16 cellular contexts compared by ENCODE assay signal in the genomic region with DNA sequence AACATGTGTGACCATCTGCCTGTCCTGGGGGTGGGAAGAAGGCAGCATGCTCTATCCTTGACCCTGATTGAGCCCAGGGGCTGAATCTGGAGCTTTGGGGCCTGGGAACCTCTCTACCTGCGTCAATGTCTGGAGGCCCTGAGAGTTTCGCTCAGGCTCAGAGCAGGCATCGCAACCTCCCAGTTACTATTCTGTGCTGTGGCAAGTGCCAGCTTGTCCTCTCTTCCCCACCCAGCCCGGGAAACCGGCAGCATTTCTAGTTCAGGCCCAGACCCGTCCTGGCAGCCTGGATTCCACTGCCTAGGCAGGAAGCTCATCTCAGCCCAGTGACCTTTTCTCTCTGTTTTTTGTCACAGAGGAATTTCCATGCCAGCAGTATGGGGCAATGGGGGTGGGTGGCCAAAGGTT. TPM values are rescaled to one million over a fixed set of nuclear protein-coding genes. Genes with fewer than 3 reads are reported as not detected.
DNase-seq lines count a peak whose midpoint lies in the region; ATAC-seq and TF ChIP-seq lines count a peak whose summit lies in the region.
"Had no signal": no experiment of that assay in that cellular context is flagged by ENCODE, and none has a peak within 500 bp of the region (broad histone marks: within the 10 kb centered on the region; RNA-seq: fewer than 3 reads in every experiment).

No MANE protein-coding gene starts in this region.

- H4K20me1 ChIP-seq in KMS-11 (ENCODE audit: insufficient read depth), result no peaks in the 10 kb centered on the region

- H3K36me3 ChIP-seq in KMS-11 (ENCODE audit: insufficient read depth), result no peaks in the 10 kb centered on the region
- no peaks in the 10 kb centered on the region for H3K36me3 ChIP-seq in lower lobe of right lung
- H3K36me3 ChIP-seq: upper lobe of right lung had no signal

- peak overlapping the region; percentile 47 for H3K4me3 Mint-ChIP-seq in activated naive CD8-positive, alpha-beta T cell treated with anti-CD3 and anti-CD28 coated beads for 36 hours
- H3K4me3 Mint-ChIP-seq: activated CD4-positive, alpha-beta T cell treated with anti-CD3 and anti-CD28 coated beads, Interleukin-2, amount 10 ng/mL, durations not matched to agents 24 days and 14 days; B cell had no signal

- TF ChIP-seq CTCF in KMS-11 (conservative IDR thresholded peaks at IDR 0.05; ENCODE audit: low read depth, low read length), result no peak
- no peak for TF ChIP-seq CTCF in lower lobe of right lung (IDR thresholded peaks at IDR 0.05)

- no peak overlapping the region for H3K9ac ChIP-seq in KMS-11

- no peaks in the 10 kb centered on the region for H3K27me3 ChIP-seq in KMS-11 (ENCODE audit: insufficient read depth, low read depth)
- H3K27me3 ChIP-seq in lower lobe of right lung (ENCODE audit: low read depth), result peaks cover 7% of the 10 kb centered on the region

- H3K36me3 Mint-ChIP-seq in activated naive CD8-positive, alpha-beta T cell treated with anti-CD3 and anti-CD28 coated beads for 36 hours, result no peaks in the 10 kb centered on the region

- no peak overlapping the region for H3K4me3 ChIP-seq in KMS-11 (IDR thresholded peaks at IDR 0.05; ENCODE audit: insufficient read depth, low read depth, low read length)
- no peak overlapping the region for H3K4me3 ChIP-seq in lower lobe of right lung
- H3K4me3 ChIP-seq: upper lobe of right lung had no signal

- H3K27me3 Mint-ChIP-seq in activated naive CD8-positive, alpha-beta T cell treated with anti-CD3 and anti-CD28 coated beads for 36 hours, result peaks cover 12% of the 10 kb centered on the region

- intact Hi-C loops in lower lobe of right lung (cut with DNase I), result no loop called here

- peaks cover 16% of the 10 kb centered on the region for H3K4me1 ChIP-seq in KMS-11 (ENCODE audit: low read depth, poor library complexity, severe bottlenecking)
- no peaks in the 10 kb centered on the region for H3K4me1 ChIP-seq in lower lobe of right lung
- H3K4me1 ChIP-seq: upper lobe of right lung had no signal

- H3K4me2 ChIP-seq in KMS-11, result peak overlapping the region; percentile 4; the same call in 1 of the 2 replicates

- no peaks in the 10 kb centered on the region for H3K79me2 ChIP-seq in KMS-11 (ENCODE audit: insufficient read depth, low read depth)

- peak overlapping the region; percentile 77 for H3K27ac Mint-ChIP-seq in activated naive CD8-positive, alpha-beta T cell treated with anti-CD3 and anti-CD28 coated beads for 36 hours
- H3K27ac Mint-ChIP-seq: activated CD4-positive, alpha-beta T cell treated with anti-CD3 and anti-CD28 coated beads, Interleukin-2, amount 10 ng/mL, durations not matched to agents 24 days and 14 days; B cell had no signal

- H3K27ac ChIP-seq in KMS-11 (no peak overlapping the region), lower lobe of right lung (no peak overlapping the region)
- H3K27ac ChIP-seq: upper lobe of right lung had no signal

- H2AFZ ChIP-seq in KMS-11 (ENCODE audit: low read depth), result 0 out of 2 replicates have a peak overlapping the region, but pooled peaks have one; percentile 4

- peaks cover 12% of the 10 kb centered on the region for H3K4me1 Mint-ChIP-seq in activated naive CD8-positive, alpha-beta T cell treated with anti-CD3 and anti-CD28 coated beads for 36 hours
- H3K4me1 Mint-ChIP-seq: B cell had no signal

- DNase-seq in DMS 273 treated with DMSO at 0.1 percent for 48 hours (lab: John Stamatoyannopoulos, UW) (peak; percentile 56), lower lobe of right lung (peak; percentile 45), germinal center (ENCODE audit: low spot score) (no peak), NCI-H748 treated with DMSO at 0.1 percent for 48 hours (lab: John Stamatoyannopoulos, UW) (no peak)
- no peak for DNase-seq in activated naive CD8-positive, alpha-beta T cell treated with anti-CD3 and anti-CD28 coated beads for 36 hours
- DNase-seq: activated CD4-positive, alpha-beta T cell treated with anti-CD3 and anti-CD28 coated beads, Interleukin-2, amount 10 ng/mL, durations not matched to agents 24 days and 14 days; DND-41; kidney glomerular epithelial cell; stimulated activated CD4-positive, alpha-beta T cell treated with anti-CD3 and anti-CD28 coated beads, Interleukin-2, amount 100 ng/mL, for 24 hours; T-helper 9 cell; upper lobe of right lung had no signal

- no peaks in the 10 kb centered on the region for H3K9me3 ChIP-seq in lower lobe of right lung
- H3K9me3 ChIP-seq: upper lobe of right lung had no signal

- ATAC-seq in lower lobe of right lung (no peak), HG02759 (IDR thresholded peaks at IDR 0.05; ENCODE audit: unreplicated experiment) (no peak), GM19023 (IDR thresholded peaks at IDR 0.05; ENCODE audit: unreplicated experiment) (no peak)
- ATAC-seq: Right ventricle myocardium inferior, upper lobe of right lung had no signal

- H3K9me3 Mint-ChIP-seq in activated naive CD8-positive, alpha-beta T cell treated with anti-CD3 and anti-CD28 coated beads for 36 hours, result no peaks in the 10 kb centered on the region
- H3K9me3 Mint-ChIP-seq: activated CD4-positive, alpha-beta T cell treated with anti-CD3 and anti-CD28 coated beads, Interleukin-2, amount 10 ng/mL, durations not matched to agents 24 days and 14 days had no signal

RNA-seq across cellular contexts. Expression of a gene that starts 10.0 kb away (rescaled TPM):
- total RNA-seq in activated naive CD8-positive, alpha-beta T cell treated with anti-CD3 and anti-CD28 coated beads for 36 hours, result 1 to 10 TPM; 2.1 to 2.4 TPM
- total RNA-seq in lower lobe of right lung, result 18.2 TPM

RNA-seq across cellular contexts. Expression of a gene that starts 11.8 kb away (rescaled TPM):
- 10 to 100 TPM; 12.2 to 12.5 TPM for total RNA-seq in activated naive CD8-positive, alpha-beta T cell treated with anti-CD3 and anti-CD28 coated beads for 36 hours
- total RNA-seq in lower lobe of right lung, result 6.2 TPM

RNA-seq across cellular contexts. Expression of a gene that starts 31.6 kb away (rescaled TPM):
- 1 to 10 TPM; 1.5 to 1.7 TPM for total RNA-seq in activated naive CD8-positive, alpha-beta T cell treated with anti-CD3 and anti-CD28 coated beads for 36 hours
- 1.6 TPM for total RNA-seq in lower lobe of right lung

Comparison
In these comparisons a context has a peak if more than half of its experiments do, and no peak if none do; other contexts are left out.
1. DNase-seq: peak in DMS 273 treated with DMSO at 0.1 percent for 48 hours (single experiment) and lower lobe of right lung (single experiment); none in activated naive CD8-positive, alpha-beta T cell treated with anti-CD3 and anti-CD28 coated beads for 36 hours (single experiment), germinal center (single experiment) and NCI-H748 treated with DMSO at 0.1 percent for 48 hours (single experiment).